In genomic region chr1:116739371-116740007, GRCh38 we compare ENCODE assay signal across 17 cellular contexts. TPM values are rescaled to one million over a fixed set of nuclear protein-coding genes. Genes with fewer than 3 reads are reported as not detected.
A peak's percentile ranks its signal among the peaks of the same experiment; 100 is the strongest.
DNase-seq lines count a peak whose midpoint lies in the region; ATAC-seq and TF ChIP-seq lines count a peak whose summit lies in the region.
"Had no signal": no experiment of that assay in that cellular context is flagged by ENCODE, and none has a peak within 500 bp of the region (broad histone marks: within the 10 kb centered on the region; RNA-seq: fewer than 3 reads in every experiment).

No MANE protein-coding gene starts in this region.

- peaks cover 23% of the 10 kb centered on the region for H3K9me3 Mint-ChIP-seq in activated naive CD4-positive, alpha-beta T cell treated with anti-CD3 and anti-CD28 coated beads for 36 hours
- peaks cover 21% of the 10 kb centered on the region for H3K9me3 Mint-ChIP-seq in activated CD4-positive, alpha-beta memory T cell treated with anti-CD3 and anti-CD28 coated beads, Interleukin-2, amount 10 ng/mL, durations not matched to agents 7 days and 5 days
- peaks cover 33% of the 10 kb centered on the region for H3K9me3 Mint-ChIP-seq in endodermal cell

- intact Hi-C loops in activated naive CD4-positive, alpha-beta T cell treated with anti-CD3 and anti-CD28 coated beads for 36 hours (cut with micrococcal nuclease), result loop anchor here (2.0 to 10.0 kb wide), 2 partner anchors 865 to 925 kb away; partner anchors contain the start of gene TENT5C

- CTCF ChIA-PET in activated naive CD4-positive, alpha-beta T cell treated with anti-CD3 and anti-CD28 coated beads for 36 hours (lab: Charles Lee), result interaction anchor here (0.9 to 5.2 kb wide), 14 partner anchors 11 to 321 kb away, joined by 3 to 96 read pairs (median 28); partner anchors contain the start of genes CD2 and TTF2
- CTCF ChIA-PET in activated CD4-positive, alpha-beta memory T cell treated with anti-CD3 and anti-CD28 coated beads, Interleukin-2, amount 10 ng/mL, durations not matched to agents 7 days and 5 days (lab: Charles Lee), result interaction anchor here (1.0 to 5.1 kb wide), 10 partner anchors 13 to 320 kb away, joined by 3 to 134 read pairs (median 38); partner anchors contain the start of genes CD2 and TTF2

- 93 to 100% methylated on average over 4 to 7 of the region's 7 CpGs for WGBS in endodermal cell (ENCODE audit: insufficient coverage in 1 of 2, insufficient read length in 1 of 2), 2 experiments
- WGBS in thymus, result 85% methylated on average over 7 of the region's 7 CpGs

- H3K36me3 Mint-ChIP-seq in activated naive CD4-positive, alpha-beta T cell treated with anti-CD3 and anti-CD28 coated beads for 36 hours (ENCODE audit: low read depth), result peaks cover 26% of the 10 kb centered on the region
- H3K36me3 Mint-ChIP-seq in activated CD4-positive, alpha-beta memory T cell treated with anti-CD3 and anti-CD28 coated beads, Interleukin-2, amount 10 ng/mL, durations not matched to agents 7 days and 5 days (ENCODE audit: low read depth), result peaks cover 38% of the 10 kb centered on the region
- peaks cover 11% of the 10 kb centered on the region for H3K36me3 Mint-ChIP-seq in endodermal cell (ENCODE audit: low read depth)

- no peaks in the 10 kb centered on the region for H3K4me1 ChIP-seq in endodermal cell (ENCODE audit: control insufficient read depth, insufficient read depth, low read length)
- peaks cover 23% of the 10 kb centered on the region for H3K4me1 ChIP-seq in thymus (ENCODE audit: control insufficient read depth, insufficient read depth, low read length)
- H3K4me1 ChIP-seq: pancreas had no signal

- H3K27ac ChIP-seq in endodermal cell (ENCODE audit: low read depth, low read length) (no peak overlapping the region), thymus (ENCODE audit: low read depth) (peak overlapping the region; percentile 90)
- H3K27ac ChIP-seq: cardiac muscle cell, pancreas had no signal

- peak overlapping the region; percentile 100 for H3K27ac Mint-ChIP-seq in activated naive CD4-positive, alpha-beta T cell treated with anti-CD3 and anti-CD28 coated beads for 36 hours
- peak overlapping the region; percentile 99 for H3K27ac Mint-ChIP-seq in activated CD4-positive, alpha-beta memory T cell treated with anti-CD3 and anti-CD28 coated beads, Interleukin-2, amount 10 ng/mL, durations not matched to agents 7 days and 5 days
- H3K27ac Mint-ChIP-seq in endodermal cell, result no peak overlapping the region

- H3K9ac ChIP-seq in endodermal cell (ENCODE audit: extremely low read depth, low read length, poor library complexity, severe bottlenecking), result no peak overlapping the region

- H3K4me3 Mint-ChIP-seq in activated naive CD4-positive, alpha-beta T cell treated with anti-CD3 and anti-CD28 coated beads for 36 hours, result peak overlapping the region; percentile 71
- H3K4me3 Mint-ChIP-seq in activated CD4-positive, alpha-beta memory T cell treated with anti-CD3 and anti-CD28 coated beads, Interleukin-2, amount 10 ng/mL, durations not matched to agents 7 days and 5 days, result peak overlapping the region; percentile 68
- no peak overlapping the region for H3K4me3 Mint-ChIP-seq in endodermal cell

- peaks cover 19% of the 10 kb centered on the region for H3K9me3 ChIP-seq in endodermal cell (ENCODE audit: control insufficient read depth, low read length)
- peaks cover 8% of the 10 kb centered on the region for H3K9me3 ChIP-seq in thymus (ENCODE audit: control insufficient read depth)

- H3K4me3 ChIP-seq in endodermal cell (ENCODE audit: low read length) (no peak overlapping the region), thymus (ENCODE audit: low read length) (no peak overlapping the region)
- H3K4me3 ChIP-seq: cardiac muscle cell, pancreas had no signal

- H3K27me3 Mint-ChIP-seq in activated naive CD4-positive, alpha-beta T cell treated with anti-CD3 and anti-CD28 coated beads for 36 hours (ENCODE audit: low read depth), result no peaks in the 10 kb centered on the region
- no peaks in the 10 kb centered on the region for H3K27me3 Mint-ChIP-seq in activated CD4-positive, alpha-beta memory T cell treated with anti-CD3 and anti-CD28 coated beads, Interleukin-2, amount 10 ng/mL, durations not matched to agents 7 days and 5 days
- peaks cover 3% of the 10 kb centered on the region for H3K27me3 Mint-ChIP-seq in endodermal cell (ENCODE audit: insufficient read depth)

- no peak for DNase-seq in activated naive CD4-positive, alpha-beta T cell treated with anti-CD3 and anti-CD28 coated beads for 36 hours
- no peak for DNase-seq in activated naive CD4-positive, alpha-beta T cell treated with anti-CD3 and anti-CD28 coated beads, Interleukin-2, amount 50 U/mL, for 16 hours
- DNase-seq in activated CD4-positive, alpha-beta memory T cell treated with anti-CD3 and anti-CD28 coated beads, Interleukin-2, amount 10 ng/mL, durations not matched to agents 7 days and 5 days, result no peak
- DNase-seq in endodermal cell (peak; percentile 24), NCI-H446 treated with DMSO at 0.1 percent for 48 hours (lab: John Stamatoyannopoulos, UW) (no peak), DMS53 (lab: John Stamatoyannopoulos, UW) (no peak)
- DNase-seq: glutamatergic neuron, kidney, NCI-H1092 treated with DMSO at 0.1 percent for 48 hours, NCI-H226, OCI-M1, pancreas had no signal

- H3K36me3 ChIP-seq in endodermal cell (ENCODE audit: control insufficient read depth, insufficient read depth, low read length) (no peaks in the 10 kb centered on the region), thymus (ENCODE audit: control insufficient read depth, insufficient read depth) (no peaks in the 10 kb centered on the region)
- H3K36me3 ChIP-seq: cardiac muscle cell, pancreas had no signal

- POLR2A ChIA-PET in activated CD4-positive, alpha-beta memory T cell treated with anti-CD3 and anti-CD28 coated beads, Interleukin-2, amount 10 ng/mL, durations not matched to agents 7 days and 5 days (lab: Charles Lee), result interaction anchor here (0.6 to 7.4 kb wide), 16 partner anchors 11 to 323 kb away, joined by 3 to 283 read pairs (median 14); partner anchors contain the start of genes CD2 and TTF2

- H3K27me3 ChIP-seq in endodermal cell (ENCODE audit: control insufficient read depth, insufficient read depth, low read length, poor library complexity, severe bottlenecking), result no peaks in the 10 kb centered on the region
- no peaks in the 10 kb centered on the region for H3K27me3 ChIP-seq in thymus (ENCODE audit: control insufficient read depth, insufficient read depth)
- H3K27me3 ChIP-seq: cardiac muscle cell, pancreas had no signal

- no peak for ATAC-seq in GM18873 (IDR thresholded peaks at IDR 0.05; ENCODE audit: low FRiP score, unreplicated experiment)
- ATAC-seq: HepG2 had no signal

- H3K4me1 Mint-ChIP-seq in activated naive CD4-positive, alpha-beta T cell treated with anti-CD3 and anti-CD28 coated beads for 36 hours (ENCODE audit: low read depth), result peaks cover 61% of the 10 kb centered on the region
- peaks cover 55% of the 10 kb centered on the region for H3K4me1 Mint-ChIP-seq in activated CD4-positive, alpha-beta memory T cell treated with anti-CD3 and anti-CD28 coated beads, Interleukin-2, amount 10 ng/mL, durations not matched to agents 7 days and 5 days
- H3K4me1 Mint-ChIP-seq in endodermal cell, result no peaks in the 10 kb centered on the region

- no peak for TF ChIP-seq CTCF in endodermal cell (conservative IDR thresholded peaks at IDR 0.05)

RNA-seq across cellular contexts. Expression of gene CD2, which starts 14.7 kb away (rescaled TPM):
- 100 to 1,000 TPM; 251 to 264 TPM for total RNA-seq in activated naive CD4-positive, alpha-beta T cell treated with anti-CD3 and anti-CD28 coated beads for 36 hours
- 100 to 1,000 TPM; 329 to 340 TPM for total RNA-seq in activated CD4-positive, alpha-beta memory T cell treated with anti-CD3 and anti-CD28 coated beads, Interleukin-2, amount 10 ng/mL, durations not matched to agents 7 days and 5 days
- total RNA-seq in endodermal cell, result not detected
- polyA plus RNA-seq in endodermal cell (2013, experiment 1 of 2), result not detected
- polyA plus RNA-seq in endodermal cell (2013, experiment 2 of 2), result not detected
- 244 TPM for polyA plus RNA-seq in thymus
- total RNA-seq: cardiac muscle cell, H1, HepG2 had no signal
- polyA plus RNA-seq: cardiac muscle cell, H1, HepG2 had no signal

Comparison
In these comparisons a context has a peak if more than half of its experiments do, and no peak if none do; other contexts are left out.
1. RNA of gene CD2, which starts 14.7 kb away (total RNA-seq): 329 to 340 TPM in activated CD4-positive, alpha-beta memory T cell treated with anti-CD3 and anti-CD28 coated beads, Interleukin-2, amount 10 ng/mL, durations not matched to agents 7 days and 5 days and 251 to 264 TPM in activated naive CD4-positive, alpha-beta T cell treated with anti-CD3 and anti-CD28 coated beads for 36 hours; not detected in endodermal cell; every median in the first group is over 100 times any median in the second.